Comparison of ENCODE assay signal across 1 cellular context in the genomic region with DNA sequence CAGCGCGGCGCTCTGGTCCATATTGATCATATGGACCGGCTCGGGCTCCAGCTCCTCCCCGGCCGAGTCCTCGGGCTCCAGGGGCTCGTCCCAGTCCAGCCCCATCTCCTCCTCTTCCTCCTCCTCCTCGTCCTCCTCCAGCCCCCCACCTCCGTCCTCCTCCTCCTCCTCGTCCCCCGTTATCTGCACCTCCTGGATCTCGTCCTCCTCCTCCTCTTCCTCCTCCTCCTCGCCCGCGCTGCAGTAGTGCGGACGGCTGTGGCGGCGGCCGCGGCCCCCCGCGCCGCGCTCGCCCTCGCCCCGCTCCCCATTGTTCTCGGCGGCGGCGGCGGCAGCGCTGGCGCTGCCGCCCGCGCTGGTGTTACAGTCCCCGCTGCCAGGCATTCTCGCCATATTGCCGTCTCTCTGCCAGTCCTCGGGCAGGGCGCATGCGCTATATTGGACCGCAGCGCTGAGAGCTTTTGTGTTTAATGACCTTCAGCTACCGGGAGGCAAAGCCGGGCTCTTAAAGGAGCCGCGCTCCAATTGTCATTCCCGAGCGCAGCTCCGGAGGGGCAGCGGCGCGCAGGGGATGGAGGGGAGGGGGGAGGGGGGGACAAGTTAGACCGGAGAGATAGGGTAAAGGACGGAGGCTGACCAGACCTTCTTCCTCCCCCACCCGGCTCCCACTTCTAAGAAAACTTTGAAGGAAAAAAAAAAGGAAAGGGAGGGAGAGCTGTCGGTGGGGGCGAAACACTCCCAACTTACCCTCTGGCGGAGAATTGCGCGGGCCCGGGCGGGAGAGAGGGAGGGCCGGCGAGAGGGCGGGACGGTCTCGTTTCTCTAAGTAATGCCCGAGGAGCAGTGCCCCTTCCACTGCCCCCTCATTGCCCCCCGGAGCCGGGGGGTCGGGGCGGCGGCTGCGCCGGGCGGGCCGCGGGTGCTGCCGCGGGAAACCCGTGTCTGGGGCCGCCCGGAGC.
TF ChIP-seq lines count a peak whose summit lies in the region.

A gene (minus strand): TSS at position 410 of the 959 bp plus-strand sequence. CDS start 17 bp downstream, at position 393.

TF ChIP-seq in HEK293, 187 proteins besides CTCF, POLR2A, EP300 and RAD21 (continued from another document and continues in another):
- TF ChIP-seq, protein P1, sequence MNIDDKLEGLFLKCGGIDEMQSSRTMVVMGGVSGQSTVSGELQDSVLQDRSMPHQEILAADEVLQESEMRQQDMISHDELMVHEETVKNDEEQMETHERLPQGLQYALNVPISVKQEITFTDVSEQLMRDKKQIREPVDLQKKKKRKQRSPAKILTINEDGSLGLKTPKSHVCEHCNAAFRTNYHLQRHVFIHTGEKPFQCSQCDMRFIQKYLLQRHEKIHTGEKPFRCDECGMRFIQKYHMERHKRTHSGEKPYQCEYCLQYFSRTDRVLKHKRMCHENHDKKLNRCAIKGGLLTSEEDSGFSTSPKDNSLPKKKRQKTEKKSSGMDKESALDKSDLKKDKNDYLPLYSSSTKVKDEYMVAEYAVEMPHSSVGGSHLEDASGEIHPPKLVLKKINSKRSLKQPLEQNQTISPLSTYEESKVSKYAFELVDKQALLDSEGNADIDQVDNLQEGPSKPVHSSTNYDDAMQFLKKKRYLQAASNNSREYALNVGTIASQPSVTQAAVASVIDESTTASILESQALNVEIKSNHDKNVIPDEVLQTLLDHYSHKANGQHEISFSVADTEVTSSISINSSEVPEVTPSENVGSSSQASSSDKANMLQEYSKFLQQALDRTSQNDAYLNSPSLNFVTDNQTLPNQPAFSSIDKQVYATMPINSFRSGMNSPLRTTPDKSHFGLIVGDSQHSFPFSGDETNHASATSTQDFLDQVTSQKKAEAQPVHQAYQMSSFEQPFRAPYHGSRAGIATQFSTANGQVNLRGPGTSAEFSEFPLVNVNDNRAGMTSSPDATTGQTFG (tag by site-specific recombination; IDR thresholded peaks at IDR 0.05; ENCODE audit: borderline replicate concordance): no peak
- TF ChIP-seq ZNF248 (tag by site-specific recombination; IDR thresholded peaks at IDR 0.05) (no peak), ZNF707 (tag by site-specific recombination; IDR thresholded peaks at IDR 0.05) (no peak), SP3 (tag by site-specific recombination; IDR thresholded peaks at IDR 0.05) (peak; percentile 74), ZNF623 (tag by site-specific recombination; IDR thresholded peaks at IDR 0.05) (no peak), ZNF561 (tag by site-specific recombination; IDR thresholded peaks at IDR 0.05; ENCODE audit: borderline replicate concordance) (no peak; the same call in 1 of the 2 replicates), ZNF133 (tag by site-specific recombination; IDR thresholded peaks at IDR 0.05) (no peak), PRDM1 (tag by site-specific recombination; IDR thresholded peaks at IDR 0.05) (peak; percentile 63; the same call in 1 of the 2 replicates), REPIN1 (tag by site-specific recombination; IDR thresholded peaks at IDR 0.05; ENCODE audit: low read depth) (no peak), ZNF837 (tag by site-specific recombination; IDR thresholded peaks at IDR 0.05) (no peak), GLI4 (tag by site-specific recombination; IDR thresholded peaks at IDR 0.05) (no peak), ZNF510 (tag by site-specific recombination; IDR thresholded peaks at IDR 0.05; ENCODE audit: insufficient replicate concordance) (no peak), ZNF266 (tag by site-specific recombination; IDR thresholded peaks at IDR 0.05; ENCODE audit: low read depth) (no peak), ZNF404 (tag by site-specific recombination; IDR thresholded peaks at IDR 0.05) (no peak), RBAK (tag by site-specific recombination; IDR thresholded peaks at IDR 0.05) (no peak), ZNF423 (tag by site-specific recombination; IDR thresholded peaks at IDR 0.05) (no peak), ZNF354C (tag by site-specific recombination; IDR thresholded peaks at IDR 0.05; ENCODE audit: borderline replicate concordance, low read depth) (no peak), ZNF843 (tag by site-specific recombination; IDR thresholded peaks at IDR 0.05) (no peak), ZNF132 (tag by site-specific recombination; IDR thresholded peaks at IDR 0.05; ENCODE audit: borderline replicate concordance) (no peak), ZNF776 (tag by site-specific recombination; IDR thresholded peaks at IDR 0.05; ENCODE audit: borderline replicate concordance) (no peak), YY1 (tag by site-specific recombination; IDR thresholded peaks at IDR 0.05) (no peak), IKZF3 (tag by site-specific recombination; IDR thresholded peaks at IDR 0.05) (no peak), ZNF48 (tag by site-specific recombination; IDR thresholded peaks at IDR 0.05) (no peak), KLF1 (tag by site-specific recombination; IDR thresholded peaks at IDR 0.05) (no peak), ZNF433 (tag by site-specific recombination; IDR thresholded peaks at IDR 0.05; ENCODE audit: low read depth) (no peak)
- TF ChIP-seq, protein P2, sequence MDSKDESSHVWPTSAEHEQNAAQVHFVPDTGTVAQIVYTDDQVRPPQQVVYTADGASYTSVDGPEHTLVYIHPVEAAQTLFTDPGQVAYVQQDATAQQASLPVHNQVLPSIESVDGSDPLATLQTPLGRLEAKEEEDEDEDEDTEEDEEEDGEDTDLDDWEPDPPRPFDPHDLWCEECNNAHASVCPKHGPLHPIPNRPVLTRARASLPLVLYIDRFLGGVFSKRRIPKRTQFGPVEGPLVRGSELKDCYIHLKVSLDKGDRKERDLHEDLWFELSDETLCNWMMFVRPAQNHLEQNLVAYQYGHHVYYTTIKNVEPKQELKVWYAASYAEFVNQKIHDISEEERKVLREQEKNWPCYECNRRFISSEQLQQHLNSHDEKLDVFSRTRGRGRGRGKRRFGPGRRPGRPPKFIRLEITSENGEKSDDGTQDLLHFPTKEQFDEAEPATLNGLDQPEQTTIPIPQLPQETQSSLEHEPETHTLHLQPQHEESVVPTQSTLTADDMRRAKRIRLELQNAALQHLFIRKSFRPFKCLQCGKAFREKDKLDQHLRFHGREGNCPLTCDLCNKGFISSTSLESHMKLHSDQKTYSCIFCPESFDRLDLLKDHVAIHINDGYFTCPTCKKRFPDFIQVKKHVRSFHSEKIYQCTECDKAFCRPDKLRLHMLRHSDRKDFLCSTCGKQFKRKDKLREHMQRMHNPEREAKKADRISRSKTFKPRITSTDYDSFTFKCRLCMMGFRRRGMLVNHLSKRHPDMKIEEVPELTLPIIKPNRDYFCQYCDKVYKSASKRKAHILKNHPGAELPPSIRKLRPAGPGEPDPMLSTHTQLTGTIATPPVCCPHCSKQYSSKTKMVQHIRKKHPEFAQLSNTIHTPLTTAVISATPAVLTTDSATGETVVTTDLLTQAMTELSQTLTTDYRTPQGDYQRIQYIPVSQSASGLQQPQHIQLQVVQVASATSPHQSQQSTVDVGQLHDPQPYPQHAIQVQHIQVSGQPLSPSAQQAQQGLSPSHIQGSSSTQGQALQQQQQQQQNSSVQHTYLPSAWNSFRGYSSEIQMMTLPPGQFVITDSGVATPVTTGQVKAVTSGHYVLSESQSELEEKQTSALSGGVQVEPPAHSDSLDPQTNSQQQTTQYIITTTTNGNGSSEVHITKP (tag by site-specific recombination; IDR thresholded peaks at IDR 0.05): peak; percentile 92
- TF ChIP-seq, protein P3, sequence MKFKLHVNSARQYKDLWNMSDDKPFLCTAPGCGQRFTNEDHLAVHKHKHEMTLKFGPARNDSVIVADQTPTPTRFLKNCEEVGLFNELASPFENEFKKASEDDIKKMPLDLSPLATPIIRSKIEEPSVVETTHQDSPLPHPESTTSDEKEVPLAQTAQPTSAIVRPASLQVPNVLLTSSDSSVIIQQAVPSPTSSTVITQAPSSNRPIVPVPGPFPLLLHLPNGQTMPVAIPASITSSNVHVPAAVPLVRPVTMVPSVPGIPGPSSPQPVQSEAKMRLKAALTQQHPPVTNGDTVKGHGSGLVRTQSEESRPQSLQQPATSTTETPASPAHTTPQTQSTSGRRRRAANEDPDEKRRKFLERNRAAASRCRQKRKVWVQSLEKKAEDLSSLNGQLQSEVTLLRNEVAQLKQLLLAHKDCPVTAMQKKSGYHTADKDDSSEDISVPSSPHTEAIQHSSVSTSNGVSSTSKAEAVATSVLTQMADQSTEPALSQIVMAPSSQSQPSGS (tag by site-specific recombination; IDR thresholded peaks at IDR 0.05; ENCODE audit: low read depth): no peak
- TF ChIP-seq, protein P4, sequence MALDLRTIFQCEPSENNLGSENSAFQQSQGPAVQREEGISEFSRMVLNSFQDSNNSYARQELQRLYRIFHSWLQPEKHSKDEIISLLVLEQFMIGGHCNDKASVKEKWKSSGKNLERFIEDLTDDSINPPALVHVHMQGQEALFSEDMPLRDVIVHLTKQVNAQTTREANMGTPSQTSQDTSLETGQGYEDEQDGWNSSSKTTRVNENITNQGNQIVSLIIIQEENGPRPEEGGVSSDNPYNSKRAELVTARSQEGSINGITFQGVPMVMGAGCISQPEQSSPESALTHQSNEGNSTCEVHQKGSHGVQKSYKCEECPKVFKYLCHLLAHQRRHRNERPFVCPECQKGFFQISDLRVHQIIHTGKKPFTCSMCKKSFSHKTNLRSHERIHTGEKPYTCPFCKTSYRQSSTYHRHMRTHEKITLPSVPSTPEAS (tag by site-specific recombination; IDR thresholded peaks at IDR 0.05): no peak
- TF ChIP-seq, protein P5, sequence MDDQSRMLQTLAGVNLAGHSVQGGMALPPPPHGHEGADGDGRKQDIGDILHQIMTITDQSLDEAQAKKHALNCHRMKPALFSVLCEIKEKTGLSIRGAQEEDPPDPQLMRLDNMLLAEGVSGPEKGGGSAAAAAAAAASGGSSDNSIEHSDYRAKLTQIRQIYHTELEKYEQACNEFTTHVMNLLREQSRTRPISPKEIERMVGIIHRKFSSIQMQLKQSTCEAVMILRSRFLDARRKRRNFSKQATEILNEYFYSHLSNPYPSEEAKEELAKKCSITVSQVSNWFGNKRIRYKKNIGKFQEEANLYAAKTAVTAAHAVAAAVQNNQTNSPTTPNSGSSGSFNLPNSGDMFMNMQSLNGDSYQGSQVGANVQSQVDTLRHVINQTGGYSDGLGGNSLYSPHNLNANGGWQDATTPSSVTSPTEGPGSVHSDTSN (CRISPR knock-in tag; IDR thresholded peaks at IDR 0.05): no peak
- TF ChIP-seq, protein P6, sequence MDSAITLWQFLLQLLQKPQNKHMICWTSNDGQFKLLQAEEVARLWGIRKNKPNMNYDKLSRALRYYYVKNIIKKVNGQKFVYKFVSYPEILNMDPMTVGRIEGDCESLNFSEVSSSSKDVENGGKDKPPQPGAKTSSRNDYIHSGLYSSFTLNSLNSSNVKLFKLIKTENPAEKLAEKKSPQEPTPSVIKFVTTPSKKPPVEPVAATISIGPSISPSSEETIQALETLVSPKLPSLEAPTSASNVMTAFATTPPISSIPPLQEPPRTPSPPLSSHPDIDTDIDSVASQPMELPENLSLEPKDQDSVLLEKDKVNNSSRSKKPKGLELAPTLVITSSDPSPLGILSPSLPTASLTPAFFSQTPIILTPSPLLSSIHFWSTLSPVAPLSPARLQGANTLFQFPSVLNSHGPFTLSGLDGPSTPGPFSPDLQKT (IDR thresholded peaks at IDR 0.05; ENCODE audit: borderline replicate concordance, low read depth, low read length): no peak
- TF ChIP-seq, protein P7, sequence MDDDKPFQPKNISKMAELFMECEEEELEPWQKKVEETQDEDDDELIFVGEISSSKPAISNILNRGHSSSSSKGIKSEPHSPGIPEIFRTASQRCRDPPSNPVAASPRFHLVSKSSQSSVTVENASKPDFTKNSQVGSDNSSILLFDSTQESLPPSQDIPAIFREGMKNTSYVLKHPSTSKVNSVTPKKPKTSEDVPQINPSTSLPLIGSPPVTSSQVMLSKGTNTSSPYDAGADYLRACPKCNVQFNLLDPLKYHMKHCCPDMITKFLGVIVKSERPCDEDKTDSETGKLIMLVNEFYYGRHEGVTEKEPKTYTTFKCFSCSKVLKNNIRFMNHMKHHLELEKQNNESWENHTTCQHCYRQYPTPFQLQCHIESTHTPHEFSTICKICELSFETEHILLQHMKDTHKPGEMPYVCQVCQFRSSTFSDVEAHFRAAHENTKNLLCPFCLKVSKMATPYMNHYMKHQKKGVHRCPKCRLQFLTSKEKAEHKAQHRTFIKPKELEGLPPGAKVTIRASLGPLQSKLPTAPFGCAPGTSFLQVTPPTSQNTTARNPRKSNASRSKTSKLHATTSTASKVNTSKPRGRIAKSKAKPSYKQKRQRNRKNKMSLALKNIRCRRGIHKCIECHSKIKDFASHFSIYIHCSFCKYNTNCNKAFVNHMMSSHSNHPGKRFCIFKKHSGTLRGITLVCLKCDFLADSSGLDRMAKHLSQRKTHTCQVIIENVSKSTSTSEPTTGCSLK (tag by site-specific recombination; IDR thresholded peaks at IDR 0.05): no peak
- TF ChIP-seq, protein P8, sequence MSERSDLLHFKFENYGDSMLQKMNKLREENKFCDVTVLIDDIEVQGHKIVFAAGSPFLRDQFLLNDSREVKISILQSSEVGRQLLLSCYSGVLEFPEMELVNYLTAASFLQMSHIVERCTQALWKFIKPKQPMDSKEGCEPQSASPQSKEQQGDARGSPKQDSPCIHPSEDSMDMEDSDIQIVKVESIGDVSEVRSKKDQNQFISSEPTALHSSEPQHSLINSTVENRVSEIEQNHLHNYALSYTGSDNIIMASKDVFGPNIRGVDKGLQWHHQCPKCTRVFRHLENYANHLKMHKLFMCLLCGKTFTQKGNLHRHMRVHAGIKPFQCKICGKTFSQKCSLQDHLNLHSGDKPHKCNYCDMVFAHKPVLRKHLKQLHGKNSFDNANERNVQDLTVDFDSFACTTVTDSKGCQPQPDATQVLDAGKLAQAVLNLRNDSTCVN (tag by site-specific recombination; optimal IDR thresholded peaks at IDR 0.05): peak; percentile 51
- TF ChIP-seq, protein P9, sequence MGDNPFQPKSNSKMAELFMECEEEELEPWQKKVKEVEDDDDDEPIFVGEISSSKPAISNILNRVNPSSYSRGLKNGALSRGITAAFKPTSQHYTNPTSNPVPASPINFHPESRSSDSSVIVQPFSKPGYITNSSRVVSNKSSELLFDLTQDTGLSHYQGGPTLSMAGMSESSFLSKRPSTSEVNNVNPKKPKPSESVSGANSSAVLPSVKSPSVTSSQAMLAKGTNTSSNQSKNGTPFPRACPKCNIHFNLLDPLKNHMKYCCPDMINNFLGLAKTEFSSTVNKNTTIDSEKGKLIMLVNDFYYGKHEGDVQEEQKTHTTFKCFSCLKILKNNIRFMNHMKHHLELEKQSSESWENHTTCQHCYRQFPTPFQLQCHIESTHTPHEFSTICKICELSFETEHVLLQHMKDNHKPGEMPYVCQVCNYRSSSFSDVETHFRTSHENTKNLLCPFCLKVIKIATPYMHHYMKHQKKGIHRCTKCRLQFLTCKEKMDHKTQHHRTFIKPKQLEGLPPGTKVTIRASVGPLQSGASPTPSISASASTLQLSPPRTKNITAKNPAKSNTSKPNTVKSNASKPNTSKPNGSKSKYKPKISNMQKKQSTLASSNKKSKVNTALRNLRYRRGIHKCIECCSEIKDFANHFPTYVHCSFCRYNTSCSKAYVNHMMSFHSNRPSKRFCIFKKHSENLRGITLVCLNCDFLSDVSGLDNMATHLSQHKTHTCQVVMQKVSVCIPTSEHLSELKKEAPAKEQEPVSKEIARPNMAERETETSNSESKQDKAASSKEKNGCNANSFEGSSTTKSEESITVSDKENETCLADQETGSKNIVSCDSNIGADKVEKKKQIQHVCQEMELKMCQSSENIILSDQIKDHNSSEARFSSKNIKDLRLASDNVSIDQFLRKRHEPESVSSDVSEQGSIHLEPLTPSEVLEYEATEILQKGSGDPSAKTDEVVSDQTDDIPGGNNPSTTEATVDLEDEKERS (tag by site-specific recombination; IDR thresholded peaks at IDR 0.05): no peak
- TF ChIP-seq, protein P10, sequence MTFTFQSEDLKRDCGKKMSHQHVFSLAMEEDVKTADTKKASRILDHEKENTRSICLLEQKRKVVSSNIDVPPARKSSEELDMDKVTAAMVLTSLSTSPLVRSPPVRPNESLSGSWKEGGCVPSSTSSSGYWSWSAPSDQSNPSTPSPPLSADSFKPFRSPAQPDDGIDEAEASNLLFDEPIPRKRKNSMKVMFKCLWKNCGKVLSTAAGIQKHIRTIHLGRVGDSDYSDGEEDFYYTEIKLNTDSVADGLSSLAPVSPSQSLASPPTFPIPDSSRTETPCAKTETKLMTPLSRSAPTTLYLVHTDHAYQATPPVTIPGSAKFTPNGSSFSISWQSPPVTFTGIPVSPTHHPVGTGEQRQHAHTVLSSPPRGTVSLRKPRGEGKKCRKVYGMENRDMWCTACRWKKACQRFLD (tag by site-specific recombination; IDR thresholded peaks at IDR 0.05): no peak
